24 cellular contexts compared by ENCODE assay signal in the genomic region with DNA sequence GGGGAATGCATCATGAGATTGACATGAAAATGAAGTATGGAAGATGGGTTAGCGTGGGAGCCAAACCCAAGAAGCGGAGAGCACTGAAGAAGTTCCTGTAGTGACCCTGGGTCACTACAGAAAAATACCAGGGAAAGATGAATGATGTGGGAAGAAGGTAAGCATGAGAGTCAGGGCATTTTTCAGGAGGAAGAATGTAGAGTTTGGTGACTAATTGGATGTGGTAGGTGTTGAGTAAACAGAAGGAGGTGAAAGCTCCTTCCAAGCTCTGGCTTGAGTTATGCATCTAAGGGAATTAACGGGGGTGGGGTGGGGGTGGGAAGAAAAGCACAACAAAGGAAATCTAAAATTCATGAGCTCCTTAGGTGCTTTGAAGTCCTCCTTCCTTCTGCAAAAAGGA.
A peak's percentile ranks its signal among the peaks of the same experiment; 100 is the strongest.
DNase-seq lines count a peak whose midpoint lies in the region; ATAC-seq and TF ChIP-seq lines count a peak whose summit lies in the region.
"Had no signal": no experiment of that assay in that cellular context is flagged by ENCODE, and none has a peak within 500 bp of the region (broad histone marks: within the 10 kb centered on the region; RNA-seq: fewer than 3 reads in every experiment).

No MANE protein-coding gene starts in this region.

- H3K9ac ChIP-seq in endodermal cell (ENCODE audit: extremely low read depth, low read length, poor library complexity, severe bottlenecking): no peak overlapping the region

- H3K9me3 Mint-ChIP-seq in T-helper 1 cell treated with Interleukin-12 subunit alpha and Interleukin-12 subunit beta and Interleukin-4 antibody, amounts not matched to agents 30 μg/mL and 1 μg/mL, for 36 hours: peaks cover 6% of the 10 kb centered on the region
- H3K9me3 Mint-ChIP-seq in endodermal cell: no peaks in the 10 kb centered on the region
- H3K9me3 Mint-ChIP-seq: mesothelial cell of epicardium had no signal

- H3K27ac ChIP-seq in RWPE2 (ENCODE audit: poor library complexity, severe bottlenecking): no peak overlapping the region
- no peak overlapping the region for H3K27ac ChIP-seq in endodermal cell (ENCODE audit: low read depth, low read length)
- H3K27ac ChIP-seq: 22Rv1, heart left ventricle, SJSA1, transverse colon had no signal

- H3K4me3 ChIP-seq in RWPE2 (ENCODE audit: severe bottlenecking) (no peak overlapping the region), endodermal cell (ENCODE audit: low read length) (no peak overlapping the region), mucosa of descending colon (no peak overlapping the region)
- H3K4me3 ChIP-seq: heart left ventricle, SJSA1, transverse colon had no signal

- H3K27me3 ChIP-seq in RWPE2 (ENCODE audit: insufficient read depth, poor library complexity, severe bottlenecking): no peaks in the 10 kb centered on the region
- H3K27me3 ChIP-seq in endodermal cell (ENCODE audit: control insufficient read depth, insufficient read depth, low read length, poor library complexity, severe bottlenecking): no peaks in the 10 kb centered on the region
- H3K27me3 ChIP-seq: heart left ventricle, SJSA1, transverse colon had no signal

- ATAC-seq in RWPE2 (ENCODE audit: low read depth): peak; percentile 45; the same call in 2 of the 3 replicates
- ATAC-seq in GM19328 (IDR thresholded peaks at IDR 0.05; ENCODE audit: unreplicated experiment): no peak
- no peak for ATAC-seq in mucosa of descending colon
- ATAC-seq: activated CD4-positive, CD25-positive, alpha-beta regulatory T cell treated with anti-CD3 and anti-CD28 coated beads, Interleukin-2, amount 50 U/mL, for 24 hours; activated CD8-positive, alpha-beta memory T cell treated with anti-CD3 and anti-CD28 coated beads, Interleukin-2, amount 10 ng/mL, durations not matched to agents 7 days and 5 days; heart left ventricle had no signal

- 72 to 100% methylated on average over 2 to 3 of the region's 3 CpGs for WGBS in endodermal cell (ENCODE audit: insufficient coverage in 1 of 2, insufficient read length in 1 of 2), 2 experiments

- DNase-seq in T-helper 1 cell (no peak), RWPE2 (ENCODE audit: low spot score) (no peak), endodermal cell (peak; percentile 51), renal cortical epithelial cell (ENCODE audit: low read depth) (peak; percentile 94), NCI-H2171 (lab: John Stamatoyannopoulos, UW) (no peak), mucosa of descending colon (no peak)
- DNase-seq: activated CD8-positive, alpha-beta memory T cell treated with anti-CD3 and anti-CD28 coated beads, Interleukin-2, amount 10 ng/mL, durations not matched to agents 7 days and 5 days; activated effector memory CD4-positive, alpha-beta T cell treated with anti-CD3 and anti-CD28 coated beads, Interleukin-2, amount 50 U/mL, for 16 hours; aorta; Caco-2; effector memory CD4-positive, alpha-beta T cell; heart left ventricle; NCI-H1436 treated with DMSO at 0.1 percent for 48 hours; NCI-H748 treated with DMSO at 0.1 percent for 48 hours; stimulated activated CD4-positive, alpha-beta T cell treated with anti-CD3 and anti-CD28 coated beads, Interleukin-2, amount 100 ng/mL, for 24 hours; transverse colon had no signal

- H3K4me1 Mint-ChIP-seq in T-helper 1 cell treated with Interleukin-12 subunit alpha and Interleukin-12 subunit beta and Interleukin-4 antibody, amounts not matched to agents 30 μg/mL and 1 μg/mL, for 36 hours (ENCODE audit: low read depth): peaks cover 25% of the 10 kb centered on the region
- H3K4me1 Mint-ChIP-seq in endodermal cell: peaks cover 17% of the 10 kb centered on the region

- H3K36me3 ChIP-seq in RWPE2 (ENCODE audit: low read depth) (no peaks in the 10 kb centered on the region), endodermal cell (ENCODE audit: control insufficient read depth, insufficient read depth, low read length) (peaks cover 3% of the 10 kb centered on the region), mucosa of descending colon (ENCODE audit: low read depth) (no peaks in the 10 kb centered on the region)
- H3K36me3 ChIP-seq: heart left ventricle, SJSA1, transverse colon had no signal

- H3K9me3 ChIP-seq in RWPE2 (ENCODE audit: severe bottlenecking) (no peaks in the 10 kb centered on the region), endodermal cell (ENCODE audit: control insufficient read depth, low read length) (no peaks in the 10 kb centered on the region), mucosa of descending colon (no peaks in the 10 kb centered on the region)
- H3K9me3 ChIP-seq: heart left ventricle, SJSA1, transverse colon had no signal

- peaks cover 18% of the 10 kb centered on the region for H3K36me3 Mint-ChIP-seq in T-helper 1 cell treated with Interleukin-12 subunit alpha and Interleukin-12 subunit beta and Interleukin-4 antibody, amounts not matched to agents 30 μg/mL and 1 μg/mL, for 36 hours (ENCODE audit: low read depth)
- no peaks in the 10 kb centered on the region for H3K36me3 Mint-ChIP-seq in endodermal cell (ENCODE audit: low read depth)
- H3K36me3 Mint-ChIP-seq: mesothelial cell of epicardium had no signal

- H3K4me3 Mint-ChIP-seq in T-helper 1 cell treated with Interleukin-12 subunit alpha and Interleukin-12 subunit beta and Interleukin-4 antibody, amounts not matched to agents 30 μg/mL and 1 μg/mL, for 36 hours: no peak overlapping the region
- no peak overlapping the region for H3K4me3 Mint-ChIP-seq in endodermal cell
- H3K4me3 Mint-ChIP-seq: activated CD8-positive, alpha-beta memory T cell treated with anti-CD3 and anti-CD28 coated beads, Interleukin-2, amount 10 ng/mL, durations not matched to agents 7 days and 5 days; mesothelial cell of epicardium; nephron; stimulated activated naive CD8-positive, alpha-beta T cell treated with anti-CD3 and anti-CD28 coated beads, Interleukin-15, Interleukin-2, amounts not matched to agents 100 ng/mL and 50 ng/mL, for 24 hours had no signal

- intact Hi-C loops in mucosa of descending colon (cut with DNase I, micrococcal nuclease): no loop called here

- H3K27me3 Mint-ChIP-seq in T-helper 1 cell treated with Interleukin-12 subunit alpha and Interleukin-12 subunit beta and Interleukin-4 antibody, amounts not matched to agents 30 μg/mL and 1 μg/mL, for 36 hours (ENCODE audit: low read depth): no peaks in the 10 kb centered on the region
- H3K27me3 Mint-ChIP-seq in endodermal cell (ENCODE audit: insufficient read depth): no peaks in the 10 kb centered on the region
- H3K27me3 Mint-ChIP-seq: activated CD8-positive, alpha-beta memory T cell treated with anti-CD3 and anti-CD28 coated beads, Interleukin-2, amount 10 ng/mL, durations not matched to agents 7 days and 5 days; stimulated activated naive CD8-positive, alpha-beta T cell treated with anti-CD3 and anti-CD28 coated beads, Interleukin-15, Interleukin-2, amounts not matched to agents 100 ng/mL and 50 ng/mL, for 24 hours had no signal

- TF ChIP-seq CTCF in RWPE2 (IDR thresholded peaks at IDR 0.05; ENCODE audit: poor library complexity, severe bottlenecking) (no peak), endodermal cell (conservative IDR thresholded peaks at IDR 0.05) (no peak), mucosa of descending colon (IDR thresholded peaks at IDR 0.05) (no peak)

- H3K4me1 ChIP-seq in RWPE2 (ENCODE audit: insufficient read depth, poor library complexity, severe bottlenecking) (no peaks in the 10 kb centered on the region), endodermal cell (ENCODE audit: control insufficient read depth, insufficient read depth, low read length) (peaks cover 6% of the 10 kb centered on the region), mucosa of descending colon (ENCODE audit: low read depth) (peaks cover 7% of the 10 kb centered on the region)
- H3K4me1 ChIP-seq: Caco-2, SJSA1 had no signal

- H3K27ac Mint-ChIP-seq in T-helper 1 cell treated with Interleukin-12 subunit alpha and Interleukin-12 subunit beta and Interleukin-4 antibody, amounts not matched to agents 30 μg/mL and 1 μg/mL, for 36 hours: peak overlapping the region; percentile 38
- H3K27ac Mint-ChIP-seq in endodermal cell: no peak overlapping the region
- H3K27ac Mint-ChIP-seq: activated CD8-positive, alpha-beta memory T cell treated with anti-CD3 and anti-CD28 coated beads, Interleukin-2, amount 10 ng/mL, durations not matched to agents 7 days and 5 days; mesothelial cell of epicardium; nephron; stimulated activated naive CD8-positive, alpha-beta T cell treated with anti-CD3 and anti-CD28 coated beads, Interleukin-15, Interleukin-2, amounts not matched to agents 100 ng/mL and 50 ng/mL, for 24 hours had no signal

Comparison
In these comparisons a context has a peak if more than half of its experiments do, and no peak if none do; other contexts are left out.
1. DNase-seq: peak in endodermal cell (single experiment) and renal cortical epithelial cell (single experiment); none in T-helper 1 cell (0 of 5), RWPE2 (single experiment), NCI-H2171 (single experiment) and mucosa of descending colon (0 of 3).